In genomic region chr3:180913582-180914404, GRCh38 we compare ENCODE assay signal across 8 cellular contexts. TPM values are rescaled to one million over a fixed set of nuclear protein-coding genes. Genes with fewer than 3 reads are reported as not detected.
A peak's percentile ranks its signal among the peaks of the same experiment; 100 is the strongest.
DNase-seq lines count a peak whose midpoint lies in the region; ATAC-seq and TF ChIP-seq lines count a peak whose summit lies in the region.

No MANE protein-coding gene starts in this region.

- H3K4me1 ChIP-seq in spleen: peaks cover 31 to 71% (median 63%) of the 10 kb centered on the region in 6 donors

- intact Hi-C loops in activated B cell treated with CpG ODN at 0.5 μM for 24 hours (cut with micrococcal nuclease) (loop anchor here (2.0 to 5.0 kb wide), 6 partner anchors 33 to 1879 kb away; partner anchors contain the start of genes ACTL6A, ATP11B, MRPL47 and NDUFB5), spleen (cut with DNase I; ENCODE audit: low total_unique reads) (no loop called here)

- peak overlapping the region in 5 of 8 donors; percentile 91 to 95 (median 92) for H3K27ac ChIP-seq in spleen

- WGBS in spleen, 5 donors: 22 to 36% (median 29%) methylated on average over 19 of the region's 19 CpGs

- no peaks in the 10 kb centered on the region for H3K27me3 ChIP-seq in spleen (replicated peaks in 1 of 7)

- H3K4me1 Mint-ChIP-seq in T-helper 1 cell treated with Interleukin-12 subunit alpha and Interleukin-12 subunit beta and Interleukin-4 antibody, amounts not matched to agents 30 μg/mL and 1 μg/mL, for 36 hours (ENCODE audit: low read depth): peaks cover 27% of the 10 kb centered on the region
- H3K4me1 Mint-ChIP-seq in activated B cell treated with CpG ODN at 0.5 μM for 24 hours: peaks cover 59% of the 10 kb centered on the region

- H3K4me3 ChIP-seq in iPS-11a (ENCODE audit: low read depth, low read length) (peak overlapping the region; percentile 96), spleen (peak overlapping the region; percentile 55 to 84 (median 80))

- no peaks in the 10 kb centered on the region for H3K9me3 Mint-ChIP-seq in T-helper 1 cell treated with Interleukin-12 subunit alpha and Interleukin-12 subunit beta and Interleukin-4 antibody, amounts not matched to agents 30 μg/mL and 1 μg/mL, for 36 hours
- no peaks in the 10 kb centered on the region for H3K9me3 Mint-ChIP-seq in activated B cell treated with CpG ODN at 0.5 μM for 24 hours

- TF ChIP-seq POLR2A in spleen (IDR thresholded peaks at IDR 0.05): no peak

- H3K36me3 Mint-ChIP-seq in T-helper 1 cell treated with Interleukin-12 subunit alpha and Interleukin-12 subunit beta and Interleukin-4 antibody, amounts not matched to agents 30 μg/mL and 1 μg/mL, for 36 hours (ENCODE audit: low read depth): peaks cover 12% of the 10 kb centered on the region
- H3K36me3 Mint-ChIP-seq in activated B cell treated with CpG ODN at 0.5 μM for 24 hours (ENCODE audit: low read depth): peaks cover 44% of the 10 kb centered on the region

- CTCF ChIA-PET in activated B cell treated with CpG ODN at 0.5 μM for 24 hours (lab: Charles Lee): no interaction called here

- no peak for DNase-seq in T-helper 1 cell
- no peak for DNase-seq in activated B cell treated with CpG ODN at 0.5 μM for 24 hours
- DNase-seq in spleen: no peak
- no peak for DNase-seq in RPMI8226
- DNase-seq in activated CD4-positive, alpha-beta T cell treated with anti-CD3 and anti-CD28 coated beads, Interleukin-2, amount 50 U/mL, for 48 hours: no peak
- no peak for DNase-seq in SKM-1 (lab: John Stamatoyannopoulos, UW; ENCODE audit: unreplicated experiment)

- H3K27me3 Mint-ChIP-seq in T-helper 1 cell treated with Interleukin-12 subunit alpha and Interleukin-12 subunit beta and Interleukin-4 antibody, amounts not matched to agents 30 μg/mL and 1 μg/mL, for 36 hours (ENCODE audit: low read depth): no peaks in the 10 kb centered on the region
- no peaks in the 10 kb centered on the region for H3K27me3 Mint-ChIP-seq in activated B cell treated with CpG ODN at 0.5 μM for 24 hours

- TF ChIP-seq CTCF in activated B cell treated with CpG ODN at 0.5 μM for 24 hours (IDR thresholded peaks at IDR 0.05) (no peak), spleen (IDR thresholded peaks at IDR 0.05 in 8 of 11, conservative IDR thresholded peaks at IDR 0.05 in 3 of 11) (no peak)

- peak overlapping the region; percentile 93 for H3K27ac Mint-ChIP-seq in T-helper 1 cell treated with Interleukin-12 subunit alpha and Interleukin-12 subunit beta and Interleukin-4 antibody, amounts not matched to agents 30 μg/mL and 1 μg/mL, for 36 hours
- peak overlapping the region; percentile 95 for H3K27ac Mint-ChIP-seq in activated B cell treated with CpG ODN at 0.5 μM for 24 hours

- H3K4me3 Mint-ChIP-seq in T-helper 1 cell treated with Interleukin-12 subunit alpha and Interleukin-12 subunit beta and Interleukin-4 antibody, amounts not matched to agents 30 μg/mL and 1 μg/mL, for 36 hours: peak overlapping the region; percentile 96
- peak overlapping the region; percentile 94 for H3K4me3 Mint-ChIP-seq in activated B cell treated with CpG ODN at 0.5 μM for 24 hours

- ATAC-seq in activated B cell treated with CpG ODN at 0.5 μM for 24 hours (ENCODE audit: low read depth): no peak

- POLR2A ChIA-PET in activated B cell treated with CpG ODN at 0.5 μM for 24 hours (lab: Charles Lee): interaction anchor here (1.1 to 2.1 kb wide), 4 partner anchors 14 to 312 kb away, joined by 4 to 36 read pairs (median 8); partner anchors contain the start of genes DNAJC19 and TTC14

- H3K9me3 ChIP-seq in spleen: no peaks in the 10 kb centered on the region

- peaks cover 0 to 24% (median 2%) of the 10 kb centered on the region in 6 donors for H3K36me3 ChIP-seq in spleen

RNA-seq across cellular contexts. Expression of gene FXR1, which starts 1.3 kb away (rescaled TPM):
- total RNA-seq in activated B cell treated with CpG ODN at 0.5 μM for 24 hours (130 TPM in 2 replicates), spleen (100 to 1,000 TPM in 5 of 7 donors, 10 to 100 TPM in 2; 98.1 to 141 (median 105) TPM)
- 10 to 100 TPM; 43.4 to 50.7 (median 49.9) TPM for polyA plus RNA-seq in spleen
